Comparison of ENCODE assay signal across 8 cellular contexts in the genomic region with DNA sequence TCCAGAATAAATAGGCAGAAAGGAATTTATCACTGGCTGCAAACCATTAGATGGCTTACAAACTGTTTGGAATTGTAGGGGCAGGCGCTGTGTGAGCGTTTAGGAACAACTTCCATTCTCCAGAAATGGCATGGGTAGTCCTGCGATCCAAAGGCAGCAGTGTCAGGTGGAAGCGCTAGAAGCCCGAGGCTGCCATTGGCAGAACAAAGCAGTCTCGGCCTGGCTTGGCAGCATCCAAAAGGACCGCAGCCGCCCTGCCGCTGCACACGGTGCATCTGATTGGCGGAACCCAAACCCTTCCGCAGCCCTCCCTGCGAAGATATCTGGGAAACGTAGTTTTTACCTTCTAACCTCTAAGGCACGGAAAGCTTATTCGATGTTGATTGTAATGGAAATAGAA. TPM values are rescaled to one million over a fixed set of nuclear protein-coding genes. Genes with fewer than 3 reads are reported as not detected.
A peak's percentile ranks its signal among the peaks of the same experiment; 100 is the strongest.
DNase-seq lines count a peak whose midpoint lies in the region; ATAC-seq and TF ChIP-seq lines count a peak whose summit lies in the region.

No MANE protein-coding gene starts in this region.

- H3K4me1 ChIP-seq in adipocyte (ENCODE audit: control insufficient read depth, insufficient read depth, low read length) = peaks cover 32% of the 10 kb centered on the region
- peaks cover 3 to 9% (median 5%) of the 10 kb centered on the region in 4 donors for H3K4me1 ChIP-seq in upper lobe of left lung

- no peaks in the 10 kb centered on the region for H3F3A ChIP-seq in SU-DHL-6 (ENCODE audit: insufficient read depth)

- no peak for TF ChIP-seq POLR2A in upper lobe of left lung (IDR thresholded peaks at IDR 0.05)

- no peak for TF ChIP-seq EP300 in upper lobe of left lung (IDR thresholded peaks at IDR 0.05)

- H3K27me3 ChIP-seq in SU-DHL-6 (ENCODE audit: low read length) (no peaks in the 10 kb centered on the region), adipocyte (replicated peaks; ENCODE audit: control insufficient read depth, insufficient read depth, low read length) (no peaks in the 10 kb centered on the region), upper lobe of left lung (no peaks in the 10 kb centered on the region)

- 32 to 42% methylated on average over 16 of the region's 16 CpGs for WGBS in upper lobe of left lung, 2 donors

- DNase-seq in EL (peak; percentile 62), adipocyte (ENCODE audit: low read depth) (peak; percentile 70), Right ventricle myocardium inferior (ENCODE audit: missing footprints) (peak; percentile 88), osteocyte (ENCODE audit: extremely low spot score, unreplicated experiment) (no peak), upper lobe of left lung (peak; percentile 70 to 84), DMS 273 treated with DMSO at 0.1 percent for 48 hours (lab: John Stamatoyannopoulos, UW) (no peak)

- H3K9ac ChIP-seq in SU-DHL-6 (ENCODE audit: low read length) (no peak overlapping the region), adipocyte (ENCODE audit: low read length) (peak overlapping the region; percentile 61)

- no peaks in the 10 kb centered on the region for H3K79me2 ChIP-seq in SU-DHL-6 (ENCODE audit: insufficient read depth, low read length)

- no peaks in the 10 kb centered on the region for H3K9me3 Mint-ChIP-seq in osteocyte (ENCODE audit: unreplicated experiment)

- no peak for TF ChIP-seq CTCF in SU-DHL-6 (IDR thresholded peaks at IDR 0.05; ENCODE audit: insufficient read depth, low read length, poor library complexity, severe bottlenecking)
- no peak for TF ChIP-seq CTCF in osteocyte (IDR thresholded peaks at IDR 0.05)
- TF ChIP-seq CTCF in upper lobe of left lung (IDR thresholded peaks at IDR 0.05) = no peak

- no peaks in the 10 kb centered on the region for H3K36me3 ChIP-seq in SU-DHL-6 (ENCODE audit: low read length)
- H3K36me3 ChIP-seq in adipocyte (ENCODE audit: control insufficient read depth, insufficient read depth, low read length, severe bottlenecking) = no peaks in the 10 kb centered on the region
- H3K36me3 ChIP-seq in upper lobe of left lung = no peaks in the 10 kb centered on the region

- ATAC-seq in HG02642 (IDR thresholded peaks at IDR 0.05; ENCODE audit: poor library complexity, unreplicated experiment) (peak; percentile 89), Right ventricle myocardium inferior (peak; percentile 97), upper lobe of left lung (ENCODE audit: low FRiP score in 2 of 2) (peak; percentile 74 to 95)

- H3K4me2 ChIP-seq in SU-DHL-6 (ENCODE audit: low read depth, low read length, poor library complexity, severe bottlenecking) = peak overlapping the region; percentile 34

- H3K27me3 Mint-ChIP-seq in osteocyte (ENCODE audit: unreplicated experiment) = peaks cover 17% of the 10 kb centered on the region

- no peaks in the 10 kb centered on the region for H3K9me2 ChIP-seq in SU-DHL-6 (replicated peaks; ENCODE audit: insufficient read depth, low read length)

- H2AFZ ChIP-seq in SU-DHL-6 (ENCODE audit: low read depth, low read length, severe bottlenecking) = peak overlapping the region; percentile 74

- H3K27ac ChIP-seq in SU-DHL-6 (ENCODE audit: low read depth, low read length) (no peak overlapping the region), upper lobe of left lung (no peak overlapping the region)

- H3K4me3 ChIP-seq in SU-DHL-6 (ENCODE audit: insufficient read depth, low read length, poor library complexity, severe bottlenecking) (no peak overlapping the region), adipocyte (ENCODE audit: low read length) (peak overlapping the region; percentile 81), upper lobe of left lung (peak overlapping the region in 2 of 4 donors; percentile 17 to 28)

- no peaks in the 10 kb centered on the region for H4K20me1 ChIP-seq in SU-DHL-6 (ENCODE audit: low read depth, low read length)

- peak overlapping the region; percentile 59 for H3K4me3 Mint-ChIP-seq in osteocyte (ENCODE audit: unreplicated experiment)

- intact Hi-C loops in Right ventricle myocardium inferior (cut with DNase I) = loop anchor here (1.0 kb wide), 1 partner anchor 23 kb away; a partner anchor contains a TSS

- no peaks in the 10 kb centered on the region for H3K36me3 Mint-ChIP-seq in osteocyte (ENCODE audit: unreplicated experiment)

- H3K4me1 Mint-ChIP-seq in osteocyte (ENCODE audit: unreplicated experiment) = peaks cover 23% of the 10 kb centered on the region

- no peak overlapping the region for H3K27ac Mint-ChIP-seq in osteocyte (ENCODE audit: unreplicated experiment)

- H3K9me3 ChIP-seq in SU-DHL-6 (ENCODE audit: insufficient read depth, low read length) (no peaks in the 10 kb centered on the region), adipocyte (ENCODE audit: control insufficient read depth, low read length) (no peaks in the 10 kb centered on the region), upper lobe of left lung (no peaks in the 10 kb centered on the region)

RNA-seq across cellular contexts. Expression of a gene that starts 23.6 kb away (rescaled TPM):
- 52.0 TPM for total RNA-seq in Right ventricle myocardium inferior
- 76.1 and 82.8 TPM in 2 replicates for total RNA-seq in osteocyte
- total RNA-seq in upper lobe of left lung = 100 to 1,000 TPM in 2 of 6 donors, 10 to 100 TPM in 4; 54.1 to 137 (median 76.3) TPM

Comparison
In these comparisons a context has a peak if more than half of its experiments do, and no peak if none do; other contexts are left out.
1. DNase-seq: peak in EL (single experiment), adipocyte (single experiment), Right ventricle myocardium inferior (single experiment) and upper lobe of left lung (2 of 2); none in osteocyte (single experiment) and DMS 273 treated with DMSO at 0.1 percent for 48 hours (single experiment).
2. Peak in every context shown above with its lines, with median percentiles within 50 percentile points of each other: ATAC-seq.